ENCODE assay signal across 11 cellular contexts in the genomic region with DNA sequence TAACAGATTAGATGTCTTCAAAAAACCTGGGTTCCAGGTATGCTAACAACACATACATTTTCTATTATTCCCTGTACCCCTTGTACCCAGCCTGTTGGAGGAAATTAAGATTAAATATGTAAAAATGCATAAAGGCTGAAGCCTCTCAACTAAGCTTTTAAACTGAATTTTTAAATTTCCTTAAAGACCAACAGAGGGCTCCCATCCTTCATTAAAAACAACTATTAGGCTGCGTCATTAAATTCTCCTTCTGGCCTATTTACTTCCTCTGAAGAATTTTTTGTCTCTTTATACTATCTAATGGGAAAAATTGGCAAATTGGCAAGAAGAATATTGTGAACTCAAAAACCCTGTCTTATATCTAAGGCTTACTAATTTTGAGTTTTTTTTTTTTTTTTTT. TPM values are rescaled to one million over a fixed set of nuclear protein-coding genes. Genes with fewer than 3 reads are reported as not detected.
DNase-seq lines count a peak whose midpoint lies in the region; ATAC-seq and TF ChIP-seq lines count a peak whose summit lies in the region.
"Had no signal": no experiment of that assay in that cellular context is flagged by ENCODE, and none has a peak within 500 bp of the region (broad histone marks: within the 10 kb centered on the region; RNA-seq: fewer than 3 reads in every experiment).

No MANE protein-coding gene starts in this region.

- POLR2A ChIA-PET in naive thymus-derived CD4-positive, alpha-beta T cell (lab: Charles Lee), result interaction anchor here (0.6 kb wide), 1 partner anchor 1093 kb away, joined by 3 read pairs; no protein-coding TSS in a partner anchor

- no peaks in the 10 kb centered on the region for H3K79me2 ChIP-seq in OCI-LY3 (ENCODE audit: low read length)

- peaks cover 8% of the 10 kb centered on the region for H3K4me1 ChIP-seq in OCI-LY3 (ENCODE audit: low read length)
- H3K4me1 ChIP-seq in naive thymus-derived CD4-positive, alpha-beta T cell (ENCODE audit: control insufficient read depth in 2 of 2, insufficient read depth in 2 of 2, low read length in 2 of 2), result no peaks in the 10 kb centered on the region
- H3K4me1 ChIP-seq: colonic mucosa had no signal

- no peaks in the 10 kb centered on the region for H4K20me1 ChIP-seq in OCI-LY3 (ENCODE audit: insufficient read depth, low read length)

- H3K27me3 ChIP-seq in OCI-LY3 (ENCODE audit: low read depth, low read length), result no peaks in the 10 kb centered on the region
- no peaks in the 10 kb centered on the region for H3K27me3 ChIP-seq in naive thymus-derived CD4-positive, alpha-beta T cell (ENCODE audit: control insufficient read depth in 2 of 2, insufficient read depth in 2 of 2, low read length in 2 of 2)
- H3K27me3 ChIP-seq: colonic mucosa had no signal

- CTCF ChIA-PET in naive thymus-derived CD4-positive, alpha-beta T cell (lab: Charles Lee), result interaction anchor here (0.6 to 2.4 kb wide), 6 partner anchors 9 to 418 kb away, joined by 3 to 8 read pairs (median 4); no protein-coding TSS in a partner anchor

- H2AFZ ChIP-seq in OCI-LY3 (ENCODE audit: low read depth, low read length), result no peak overlapping the region

- H3K4me3 Mint-ChIP-seq in naive thymus-derived CD4-positive, alpha-beta T cell, result no peak overlapping the region
- H3K4me3 Mint-ChIP-seq: activated CD4-positive, alpha-beta memory T cell treated with anti-CD3 and anti-CD28 coated beads, Interleukin-2, amount 10 ng/mL, durations not matched to agents 7 days and 5 days had no signal

- no peaks in the 10 kb centered on the region for H3K9me3 ChIP-seq in OCI-LY3 (ENCODE audit: insufficient read depth, low read length)
- no peaks in the 10 kb centered on the region for H3K9me3 ChIP-seq in naive thymus-derived CD4-positive, alpha-beta T cell (ENCODE audit: control insufficient read depth in 2 of 3, low read length in 3 of 3)
- H3K9me3 ChIP-seq: colonic mucosa had no signal

- H3K27me3 Mint-ChIP-seq in naive thymus-derived CD4-positive, alpha-beta T cell, result no peaks in the 10 kb centered on the region
- H3K27me3 Mint-ChIP-seq: activated CD4-positive, alpha-beta memory T cell treated with anti-CD3 and anti-CD28 coated beads, Interleukin-2, amount 10 ng/mL, durations not matched to agents 7 days and 5 days had no signal

- peaks cover 0 to 2% (median 0%) of the 10 kb centered on the region in 7 donors for H3K4me1 Mint-ChIP-seq in naive thymus-derived CD4-positive, alpha-beta T cell
- H3K4me1 Mint-ChIP-seq: activated CD4-positive, alpha-beta memory T cell treated with anti-CD3 and anti-CD28 coated beads, Interleukin-2, amount 10 ng/mL, durations not matched to agents 7 days and 5 days had no signal

- intact Hi-C loops in naive thymus-derived CD4-positive, alpha-beta T cell (cut with micrococcal nuclease), result loop anchor here in 1 of 2 donors (1.0 kb wide), 3 partner anchors 81 to 534 kb away; no protein-coding TSS in a partner anchor

- no peak overlapping the region for H3K9ac ChIP-seq in OCI-LY3 (ENCODE audit: low read length)

- H3K27ac ChIP-seq in OCI-LY3 (ENCODE audit: low read length), result no peak overlapping the region
- H3K27ac ChIP-seq in naive thymus-derived CD4-positive, alpha-beta T cell (ENCODE audit: low read depth, low read length), result no peak overlapping the region
- H3K27ac ChIP-seq: colonic mucosa had no signal

- H3K27ac Mint-ChIP-seq in naive thymus-derived CD4-positive, alpha-beta T cell, result no peak overlapping the region
- H3K27ac Mint-ChIP-seq: activated CD4-positive, alpha-beta memory T cell treated with anti-CD3 and anti-CD28 coated beads, Interleukin-2, amount 10 ng/mL, durations not matched to agents 7 days and 5 days had no signal

- TF ChIP-seq CTCF in OCI-LY3 (IDR thresholded peaks at IDR 0.05; ENCODE audit: low read depth, low read length), result peak; percentile 30

- H3K36me3 Mint-ChIP-seq in naive thymus-derived CD4-positive, alpha-beta T cell, result peaks cover 4 to 42% (median 17%) of the 10 kb centered on the region in 5 donors

- DNase-seq in DMS 273 (lab: John Stamatoyannopoulos, UW; ENCODE audit: unreplicated experiment) (peak; percentile 21), DMS 273 treated with DMSO at 0.1 percent for 48 hours (lab: John Stamatoyannopoulos, UW) (no peak), epidermal melanocyte (ENCODE audit: insufficient read length, low spot score) (peak; percentile 31), putamen (ENCODE audit: low spot score) (peak; percentile 18), cortex of kidney (lab: John Stamatoyannopoulos, UW) (no peak)
- DNase-seq in naive thymus-derived CD4-positive, alpha-beta T cell, result no peak
- DNase-seq: 8988T; activated CD4-positive, alpha-beta memory T cell treated with anti-CD3 and anti-CD28 coated beads, Interleukin-2, amount 10 ng/mL, durations not matched to agents 7 days and 5 days; colonic mucosa had no signal

- H3K4me2 ChIP-seq in OCI-LY3 (ENCODE audit: low read length), result no peak overlapping the region

- H3K36me3 ChIP-seq in OCI-LY3 (replicated peaks; ENCODE audit: low read depth, low read length), result peaks cover 34% of the 10 kb centered on the region
- H3K36me3 ChIP-seq in naive thymus-derived CD4-positive, alpha-beta T cell (ENCODE audit: control insufficient read depth in 2 of 3, insufficient read depth in 3 of 3, low read length in 3 of 3), result peaks cover 6 to 67% (median 20%) of the 10 kb centered on the region in 3 experiments

- no peak for ATAC-seq in HG03442 (IDR thresholded peaks at IDR 0.05; ENCODE audit: unreplicated experiment)
- ATAC-seq in naive thymus-derived CD4-positive, alpha-beta T cell, result no peak

- no peaks in the 10 kb centered on the region for H3K9me3 Mint-ChIP-seq in naive thymus-derived CD4-positive, alpha-beta T cell
- H3K9me3 Mint-ChIP-seq: activated CD4-positive, alpha-beta memory T cell treated with anti-CD3 and anti-CD28 coated beads, Interleukin-2, amount 10 ng/mL, durations not matched to agents 7 days and 5 days had no signal

- H3K4me3 ChIP-seq in OCI-LY3 (ENCODE audit: low read length), result no peak overlapping the region
- H3K4me3 ChIP-seq in naive thymus-derived CD4-positive, alpha-beta T cell (ENCODE audit: low read length), result no peak overlapping the region
- H3K4me3 ChIP-seq: colonic mucosa had no signal

RNA-seq across cellular contexts. Expression of a gene that starts 21.8 kb away (rescaled TPM):
- total RNA-seq in naive thymus-derived CD4-positive, alpha-beta T cell, result 10 to 100 TPM; 16.9 to 41.9 (median 31.5) TPM
- polyA plus RNA-seq in naive thymus-derived CD4-positive, alpha-beta T cell, result 10 to 100 TPM; 12.0 to 13.7 TPM

RNA-seq across cellular contexts. Expression of a gene that starts 35.1 kb away (rescaled TPM):
- total RNA-seq in naive thymus-derived CD4-positive, alpha-beta T cell, result 10 to 100 TPM; 11.7 to 20.3 (median 14.5) TPM
- polyA plus RNA-seq in naive thymus-derived CD4-positive, alpha-beta T cell, result 1 to 10 TPM; 5.1 to 6.3 TPM

Comparison
In these comparisons a context has a peak if more than half of its experiments do, and no peak if none do; other contexts are left out.
1. DNase-seq: peak in DMS 273 (single experiment), epidermal melanocyte (single experiment) and putamen (single experiment); none in DMS 273 treated with DMSO at 0.1 percent for 48 hours (single experiment), naive thymus-derived CD4-positive, alpha-beta T cell (0 of 9) and cortex of kidney (single experiment).